Comparison of ENCODE assay signal across 28 cellular contexts in genomic region chr11:21133722-21134121, GRCh38.
"Had no signal": no experiment of that assay in that cellular context is flagged by ENCODE, and none has a peak within 500 bp of the region (broad histone marks: within the 10 kb centered on the region; RNA-seq: fewer than 3 reads in every experiment).

No MANE protein-coding gene starts in this region.

- H3K27ac Mint-ChIP-seq: naive thymus-derived CD4-positive, alpha-beta T cell; natural killer cell; nephron; neural progenitor cell; progenitor cell of endocrine pancreas; stimulated activated effector memory CD8-positive, alpha-beta T cell treated with anti-CD3 and anti-CD28 coated beads, Interleukin-12 subunit alpha, Interleukin-12 subunit beta, amount 100 ng/mL, for 72 hours; stimulated activated naive B cell treated with anti-CD40 and anti-IgM and Interleukin-4, amounts not matched to agents 10 μg/mL and 1 μg/mL and 100 μg/mL, for 72 hours; stimulated activated naive CD8-positive, alpha-beta T cell treated with anti-CD3 and anti-CD28 coated beads, Interleukin-15, Interleukin-2, amounts not matched to agents 100 ng/mL and 50 ng/mL, for 24 hours had no signal

- DNase-seq: naive thymus-derived CD4-positive, alpha-beta T cell; natural killer cell; occipital lobe; ovary; right lobe of liver; sigmoid colon; small intestine; stimulated activated CD4-positive, alpha-beta T cell treated with anti-CD3 and anti-CD28 coated beads, Interleukin-15, amount 100 ng/mL, for 24 hours; stimulated activated CD4-positive, alpha-beta T cell treated with anti-CD3 and anti-CD28 coated beads, Interleukin-2, amount 100 ng/mL, for 24 hours; stimulated activated CD4-positive, alpha-beta T cell treated with anti-CD3 and anti-CD28 coated beads, Interleukin-2, amount 100 ng/mL, for 48 hours; stimulated activated CD4-positive, alpha-beta T cell treated with anti-CD3 and anti-CD28 coated beads, Interleukin-4, amount 100 ng/mL, for 24 hours; stimulated activated naive B cell treated with anti-CD40 and anti-IgM and Interleukin-4, amounts not matched to agents 10 μg/mL and 1 μg/mL and 100 μg/mL, for 72 hours; stimulated activated naive CD4-positive, alpha-beta T cell treated with Interleukin-2 at 50 U/mL for 16 hours; stomach; thyroid gland; trophoblast cell had no signal

- H3K9ac ChIP-seq: neural progenitor cell, parathyroid adenoma had no signal

- H3K36me3 ChIP-seq: neural progenitor cell, ovary, right lobe of liver, sigmoid colon, stomach, thoracic aorta, thyroid gland, tibial nerve, upper lobe of left lung, vagina had no signal

- H3K4me2 ChIP-seq: neural progenitor cell had no signal

- FAIRE-seq: small intestine had no signal

- H3K27ac ChIP-seq: neural progenitor cell, ovary, parathyroid adenoma, psoas muscle, right lobe of liver, sigmoid colon, stomach, thoracic aorta, thyroid gland, tibial nerve, upper lobe of left lung, vagina had no signal

- H3K27me3 Mint-ChIP-seq: naive thymus-derived CD4-positive, alpha-beta T cell; stimulated activated naive B cell treated with anti-CD40 and anti-IgM and Interleukin-4, amounts not matched to agents 10 μg/mL and 1 μg/mL and 100 μg/mL, for 72 hours; stimulated activated naive CD8-positive, alpha-beta T cell treated with anti-CD3 and anti-CD28 coated beads, Interleukin-15, Interleukin-2, amounts not matched to agents 100 ng/mL and 50 ng/mL, for 24 hours had no signal

- H3K4me3 ChIP-seq: neural progenitor cell, ovary, psoas muscle, right lobe of liver, sigmoid colon, stomach, thoracic aorta, thyroid gland, tibial nerve, upper lobe of left lung, vagina had no signal

- H3K4me3 Mint-ChIP-seq: naive thymus-derived CD4-positive, alpha-beta T cell; natural killer cell; nephron; neural progenitor cell; stimulated activated effector memory CD8-positive, alpha-beta T cell treated with anti-CD3 and anti-CD28 coated beads, Interleukin-12 subunit alpha, Interleukin-12 subunit beta, amount 100 ng/mL, for 72 hours; stimulated activated naive B cell treated with anti-CD40 and anti-IgM and Interleukin-4, amounts not matched to agents 10 μg/mL and 1 μg/mL and 100 μg/mL, for 72 hours; stimulated activated naive CD8-positive, alpha-beta T cell treated with anti-CD3 and anti-CD28 coated beads, Interleukin-15, Interleukin-2, amounts not matched to agents 100 ng/mL and 50 ng/mL, for 24 hours had no signal

- H3K4me1 Mint-ChIP-seq: naive thymus-derived CD4-positive, alpha-beta T cell; natural killer cell; stimulated activated effector memory CD8-positive, alpha-beta T cell treated with anti-CD3 and anti-CD28 coated beads, Interleukin-12 subunit alpha, Interleukin-12 subunit beta, amount 100 ng/mL, for 72 hours; stimulated activated naive B cell treated with anti-CD40 and anti-IgM and Interleukin-4, amounts not matched to agents 10 μg/mL and 1 μg/mL and 100 μg/mL, for 72 hours had no signal

- H3K9me3 ChIP-seq: ovary, psoas muscle, right lobe of liver, sigmoid colon, thoracic aorta, thyroid gland, tibial nerve, upper lobe of left lung, vagina had no signal

- H3K9me3 Mint-ChIP-seq: nephron, neural progenitor cell had no signal

- ATAC-seq: naive thymus-derived CD4-positive, alpha-beta T cell; natural killer cell; psoas muscle; right cardiac atrium; stimulated activated effector memory CD8-positive, alpha-beta T cell treated with anti-CD3 and anti-CD28 coated beads, Interleukin-12 subunit alpha, Interleukin-12 subunit beta, amount 100 ng/mL, for 72 hours; stimulated activated naive B cell treated with anti-CD40 and anti-IgM and Interleukin-4, amounts not matched to agents 10 μg/mL and 1 μg/mL and 100 μg/mL, for 72 hours had no signal

- H3K27me3 ChIP-seq: neural progenitor cell, ovary, right lobe of liver, sigmoid colon, stomach, thyroid gland, tibial nerve, upper lobe of left lung, vagina had no signal

- H2AFZ ChIP-seq: neural progenitor cell, parathyroid adenoma had no signal

- H3K4me1 ChIP-seq: neural progenitor cell, parathyroid adenoma, psoas muscle, right lobe of liver, sigmoid colon, stomach, thyroid gland, tibial nerve, upper lobe of left lung, vagina had no signal

- H3K79me2 ChIP-seq: parathyroid adenoma had no signal

- H3K36me3 Mint-ChIP-seq: naive thymus-derived CD4-positive, alpha-beta T cell; natural killer cell; neural progenitor cell; stimulated activated effector memory CD8-positive, alpha-beta T cell treated with anti-CD3 and anti-CD28 coated beads, Interleukin-12 subunit alpha, Interleukin-12 subunit beta, amount 100 ng/mL, for 72 hours; stimulated activated naive B cell treated with anti-CD40 and anti-IgM and Interleukin-4, amounts not matched to agents 10 μg/mL and 1 μg/mL and 100 μg/mL, for 72 hours had no signal
